In genomic region chr18:44996261-44996660, GRCh38 we compare ENCODE assay signal across 1 cellular context.
TF ChIP-seq lines count a peak whose summit lies in the region.

No MANE protein-coding gene starts in this region.

TF ChIP-seq in GM23338, 12 proteins besides CTCF, POLR2A, EP300 and RAD21 (continued from another document):
- TF ChIP-seq REST (IDR thresholded peaks at IDR 0.05; ENCODE audit: unreplicated experiment): no peak
- no peak for TF ChIP-seq ZNF462 (CRISPR knock-in tag; IDR thresholded peaks at IDR 0.05)
